Comparison of ENCODE assay signal across 31 cellular contexts in genomic region chr5:65682148-65682547, GRCh38.
"Had no signal": no experiment of that assay in that cellular context is flagged by ENCODE, and none has a peak within 500 bp of the region (broad histone marks: within the 10 kb centered on the region; RNA-seq: fewer than 3 reads in every experiment).

No MANE protein-coding gene starts in this region.

- H3K4me3 Mint-ChIP-seq: activated CD4-positive, alpha-beta T cell treated with anti-CD3 and anti-CD28 coated beads, Interleukin-2, amount 10 ng/mL, durations not matched to agents 7 days and 5 days; activated CD8-positive, alpha-beta T cell treated with anti-CD3 and anti-CD28 coated beads, Interleukin-2, amount 10 ng/mL, durations not matched to agents 7 days and 5 days; activated naive CD4-positive, alpha-beta T cell treated with anti-CD3 and anti-CD28 coated beads for 36 hours; activated T-cell treated with anti-CD3 and anti-CD28 coated beads, Interleukin-2, amount 50 U/mL, for 4 hours; activated T-helper 1 cell treated with anti-CD3 and anti-CD28 coated beads, Interleukin-12 subunit alpha, Interleukin-12 subunit beta, Interleukin-2, Interleukin-4 antibody, amounts not matched to agents 30 ng/mL and 10 ng/mL and 1 ng/mL, durations not matched to agents 14 hours and 24 hours and 36 hours; T-helper 1 cell treated with Interleukin-12 subunit alpha and Interleukin-12 subunit beta and Interleukin-4 antibody, amounts not matched to agents 30 μg/mL and 1 μg/mL, for 36 hours; T-helper 2 cell treated with Interferon-gamma antibody and Interleukin-4, amounts not matched to agents 5 μg/mL and 100 μg/mL, for 36 hours had no signal

- H3K9me3 ChIP-seq: Peyer's patch, SJSA1, SK-N-SH had no signal

- H3K4me1 ChIP-seq: Peyer's patch, SJSA1 had no signal

- H3K27ac ChIP-seq: brain microvascular endothelial cell, cardiac muscle cell, Peyer's patch, SJSA1 had no signal

- H3K4me3 ChIP-seq: cardiac muscle cell, Peyer's patch, SJSA1 had no signal

- H3K9me3 Mint-ChIP-seq: activated CD4-positive, alpha-beta T cell treated with anti-CD3 and anti-CD28 coated beads, Interleukin-2, amount 10 ng/mL, durations not matched to agents 7 days and 5 days; activated naive CD4-positive, alpha-beta T cell treated with anti-CD3 and anti-CD28 coated beads for 36 hours; activated naive CD4-positive, alpha-beta T cell treated with anti-CD3 and anti-CD28 coated beads, Interleukin-2, amount 50 U/mL, for 72 hours; activated T-cell treated with anti-CD3 and anti-CD28 coated beads, Interleukin-2, amount 50 U/mL, for 4 hours; activated T-helper 1 cell treated with anti-CD3 and anti-CD28 coated beads, Interleukin-12 subunit alpha, Interleukin-12 subunit beta, Interleukin-2, Interleukin-4 antibody, amounts not matched to agents 30 ng/mL and 10 ng/mL and 1 ng/mL, durations not matched to agents 14 hours and 24 hours and 36 hours; T-helper 1 cell treated with Interleukin-12 subunit alpha and Interleukin-12 subunit beta and Interleukin-4 antibody, amounts not matched to agents 30 μg/mL and 1 μg/mL, for 36 hours; T-helper 2 cell treated with Interferon-gamma antibody and Interleukin-4, amounts not matched to agents 5 μg/mL and 100 μg/mL, for 36 hours had no signal

- H3K27me3 ChIP-seq: brain microvascular endothelial cell, cardiac muscle cell, Peyer's patch, SJSA1 had no signal

- H3K27me3 Mint-ChIP-seq: activated CD4-positive, alpha-beta T cell treated with anti-CD3 and anti-CD28 coated beads, Interleukin-2, amount 10 ng/mL, durations not matched to agents 7 days and 5 days had no signal

- DNase-seq: activated CD4-positive, alpha-beta T cell treated with anti-CD3 and anti-CD28 coated beads, Interleukin-2, amount 10 ng/mL, durations not matched to agents 7 days and 5 days; activated CD4-positive, alpha-beta T cell treated with anti-CD3 and anti-CD28 coated beads, Interleukin-2, amount 50 U/mL, for 48 hours; activated CD8-positive, alpha-beta T cell treated with anti-CD3 and anti-CD28 coated beads, Interleukin-2, amount 10 ng/mL, durations not matched to agents 7 days and 5 days; activated gamma-delta T cell treated with Interleukin-2 at 50 U/mL for 16 hours; activated naive CD4-positive, alpha-beta T cell treated with anti-CD3 and anti-CD28 coated beads for 36 hours; activated T-cell treated with anti-CD3 and anti-CD28 coated beads, Interleukin-2, amount 50 U/mL, for 4 hours; amniotic stem cell; aorta; brain microvascular endothelial cell; NCI-H1092 treated with DMSO at 0.1 percent for 48 hours; NCI-H1417; NCI-H146; NCI-H187; NCI-H2029 treated with DMSO at 0.1 percent for 48 hours; NCI-H2107; NCI-H2171; NCI-H510A; NCI-H526; NCI-H748 treated with DMSO at 0.1 percent for 48 hours; NK-92 treated with Interleukin-12 subunit alpha and Interleukin-12 subunit beta, amount 100 ng/mL, for 24 hours; PC-3; Peyer's patch; RPMI8226; SHP77 treated with DMSO at 0.1 percent for 48 hours; SK-N-SH had no signal

- ATAC-seq: activated CD8-positive, alpha-beta T cell treated with anti-CD3 and anti-CD28 coated beads, Interleukin-2, amount 10 ng/mL, durations not matched to agents 7 days and 5 days; activated naive CD4-positive, alpha-beta T cell treated with anti-CD3 and anti-CD28 coated beads, Interleukin-2, amount 50 U/mL, for 72 hours; activated T-cell treated with anti-CD3 and anti-CD28 coated beads, Interleukin-2, amount 50 U/mL, for 4 hours; PC-3 had no signal

- H3K27ac Mint-ChIP-seq: activated CD4-positive, alpha-beta T cell treated with anti-CD3 and anti-CD28 coated beads, Interleukin-2, amount 10 ng/mL, durations not matched to agents 7 days and 5 days; activated CD8-positive, alpha-beta T cell treated with anti-CD3 and anti-CD28 coated beads, Interleukin-2, amount 10 ng/mL, durations not matched to agents 7 days and 5 days; activated naive CD4-positive, alpha-beta T cell treated with anti-CD3 and anti-CD28 coated beads for 36 hours; activated naive CD4-positive, alpha-beta T cell treated with anti-CD3 and anti-CD28 coated beads, Interleukin-2, amount 50 U/mL, for 72 hours; activated T-helper 1 cell treated with anti-CD3 and anti-CD28 coated beads, Interleukin-12 subunit alpha, Interleukin-12 subunit beta, Interleukin-2, Interleukin-4 antibody, amounts not matched to agents 30 ng/mL and 10 ng/mL and 1 ng/mL, durations not matched to agents 14 hours and 24 hours and 36 hours; T-helper 1 cell treated with Interleukin-12 subunit alpha and Interleukin-12 subunit beta and Interleukin-4 antibody, amounts not matched to agents 30 μg/mL and 1 μg/mL, for 36 hours; T-helper 2 cell treated with Interferon-gamma antibody and Interleukin-4, amounts not matched to agents 5 μg/mL and 100 μg/mL, for 36 hours had no signal
